Comparison of ENCODE assay signal across 8 cellular contexts in genomic region chr7:127504715-127505114, GRCh38.
A peak's percentile ranks its signal among the peaks of the same experiment; 100 is the strongest.
DNase-seq lines count a peak whose midpoint lies in the region; ATAC-seq, FAIRE-seq and TF ChIP-seq lines count a peak whose summit lies in the region.

No MANE protein-coding gene starts in this region.

- dilution Hi-C loops in IMR-90 (cut with HindIII; ENCODE audit: low sequenced_read_pairs, unreplicated experiment) (no loop called here), keratinocyte (cut with MboI; ENCODE audit: extremely low pct_ligation_motif_present, low sequenced_read_pairs) (no loop called here)

- no peak overlapping the region for H3K56ac ChIP-seq in IMR-90 (ENCODE audit: extremely low read depth, insufficient read depth, low read length)

- H4K20me1 ChIP-seq in IMR-90 (ENCODE audit: insufficient read depth, low read length), result no peaks in the 10 kb centered on the region
- H4K20me1 ChIP-seq in keratinocyte (ENCODE audit: control insufficient read depth, extremely low read depth, insufficient read depth, low read length), result no peaks in the 10 kb centered on the region

- H3K27ac Mint-ChIP-seq in activated T-cell treated with anti-CD3 and anti-CD28 coated beads, Interleukin-2, amount 50 U/mL, for 72 hours, result no peak overlapping the region

- TF ChIP-seq RAD21 in IMR-90 (IDR thresholded peaks at IDR 0.05; ENCODE audit: low read length), result peak; percentile 46

- no peak overlapping the region for H2BK15ac ChIP-seq in IMR-90 (ENCODE audit: low read depth, low read length)

- H2BK5ac ChIP-seq in IMR-90 (ENCODE audit: low read depth, low read length, poor library complexity, severe bottlenecking), result no peak overlapping the region

- no peak; the same call in 1 of the 2 replicates for ATAC-seq in IMR-90 (ENCODE audit: low read depth)
- no peak for ATAC-seq in activated T-cell treated with anti-CD3 and anti-CD28 coated beads, Interleukin-2, amount 50 U/mL, for 72 hours (replicated peaks in 1 of 2)
- ATAC-seq in HG03571 (IDR thresholded peaks at IDR 0.05; ENCODE audit: unreplicated experiment), result no peak
- ATAC-seq in GM19395 (IDR thresholded peaks at IDR 0.05; ENCODE audit: unreplicated experiment), result no peak
- no peak for ATAC-seq in HG02588 (IDR thresholded peaks at IDR 0.05; ENCODE audit: unreplicated experiment)

- H3K36me3 Mint-ChIP-seq in activated T-cell treated with anti-CD3 and anti-CD28 coated beads, Interleukin-2, amount 50 U/mL, for 72 hours (ENCODE audit: insufficient read depth in 2 of 2), result no peaks in the 10 kb centered on the region

- no peak overlapping the region for H2AK9ac ChIP-seq in IMR-90 (replicated peaks; ENCODE audit: low read depth, low read length, poor library complexity)

- H3K4me3 ChIP-seq in IMR-90 (ENCODE audit: insufficient read depth, low read depth, low read length) (no peak overlapping the region), keratinocyte (ENCODE audit: control insufficient read depth in 2 of 3, extremely low read depth in 1 of 3, insufficient read depth in 2 of 3, low read depth in 1 of 3, low read length in 3 of 3) (no peak overlapping the region), sigmoid colon (no peak overlapping the region)

- intact Hi-C loops in IMR-90 (cut with micrococcal nuclease), result loop anchor here (10.0 kb wide), 1 partner anchor 710 kb away; no protein-coding TSS in a partner anchor
- intact Hi-C loops in sigmoid colon (cut with DNase I), result no loop called here

- no peak overlapping the region for H2AK5ac ChIP-seq in IMR-90 (ENCODE audit: low read depth, low read length)

- no peaks in the 10 kb centered on the region for H3K36me3 ChIP-seq in IMR-90 (ENCODE audit: control insufficient read depth, insufficient read depth, low read length)
- no peaks in the 10 kb centered on the region for H3K36me3 ChIP-seq in keratinocyte (ENCODE audit: control insufficient read depth in 2 of 2, extremely low read depth in 1 of 2, insufficient read depth in 2 of 2, low read length in 2 of 2)
- H3K36me3 ChIP-seq in sigmoid colon, result no peaks in the 10 kb centered on the region

- H3K9ac ChIP-seq in IMR-90 (ENCODE audit: low read depth, low read length) (no peak overlapping the region), keratinocyte (ENCODE audit: control insufficient read depth, extremely low read depth, insufficient read depth, low read length) (no peak overlapping the region)

- no peak overlapping the region for H3K4me2 ChIP-seq in IMR-90 (ENCODE audit: low read depth, low read length)
- H3K4me2 ChIP-seq in keratinocyte (ENCODE audit: control insufficient read depth, extremely low read depth, insufficient read depth, low read depth, low read length), result no peak overlapping the region

- POLR2A ChIA-PET in IMR-90 (lab: Charles Lee; ENCODE audit: unreplicated experiment), result no interaction called here

- H4K91ac ChIP-seq in IMR-90 (ENCODE audit: insufficient read depth, low read depth, low read length), result no peak overlapping the region

- H3K27me3 Mint-ChIP-seq in activated T-cell treated with anti-CD3 and anti-CD28 coated beads, Interleukin-2, amount 50 U/mL, for 72 hours (ENCODE audit: low read depth), result peaks cover 29% of the 10 kb centered on the region

- no peak overlapping the region for H3K27ac ChIP-seq in IMR-90 (ENCODE audit: insufficient read depth, low read length)
- no peak overlapping the region for H3K27ac ChIP-seq in keratinocyte (ENCODE audit: control insufficient read depth, insufficient read depth, low read length)
- no peak overlapping the region for H3K27ac ChIP-seq in sigmoid colon

- peak; percentile 30 for DNase-seq in EL
- DNase-seq in IMR-90, result peak; percentile 4
- DNase-seq in activated T-cell treated with anti-CD3 and anti-CD28 coated beads, Interleukin-2, amount 50 U/mL, for 72 hours, result peak; percentile 13 to 20
- no peak for DNase-seq in keratinocyte (ENCODE audit: low read depth, low spot score)
- DNase-seq in sigmoid colon, result no peak

- H3K79me2 ChIP-seq in keratinocyte (ENCODE audit: control insufficient read depth, insufficient read depth, low read length), result no peaks in the 10 kb centered on the region

- H3K23ac ChIP-seq in IMR-90 (ENCODE audit: low read depth, low read length), result no peak overlapping the region

- H2AFZ ChIP-seq in IMR-90 (replicated peaks; ENCODE audit: low read length, poor library complexity) (no peak overlapping the region), keratinocyte (ENCODE audit: control insufficient read depth, low read length) (no peak overlapping the region)

- no peak overlapping the region for H3K14ac ChIP-seq in IMR-90 (replicated peaks; ENCODE audit: low read depth, low read length)

- H3K9me3 Mint-ChIP-seq in activated T-cell treated with anti-CD3 and anti-CD28 coated beads, Interleukin-2, amount 50 U/mL, for 72 hours, result no peaks in the 10 kb centered on the region

- BruUV-seq in IMR-90 (replicated peaks; lab: Mats Ljungman, UMichigan), result no TSS peak

- H3K18ac ChIP-seq in IMR-90 (ENCODE audit: low read depth, low read length), result no peak overlapping the region

- H3K4ac ChIP-seq in IMR-90 (ENCODE audit: low read depth, low read length), result no peak overlapping the region

- no peaks in the 10 kb centered on the region for H3K9me1 ChIP-seq in IMR-90 (ENCODE audit: insufficient read depth, low read length)
- no peaks in the 10 kb centered on the region for H3K9me1 ChIP-seq in keratinocyte (ENCODE audit: control insufficient read depth, extremely low read depth, insufficient read depth, low read length)

- H4K5ac ChIP-seq in IMR-90 (ENCODE audit: low read depth, low read length), result no peak overlapping the region

- no CpG with 5 or more reads among the region's 4 CpGs for WGBS in IMR-90 (ENCODE audit: extremely low coverage in 2 of 2, insufficient read length in 1 of 2), 2 experiments
- 32 to 35% methylated on average over 4 of the region's 4 CpGs for WGBS in sigmoid colon, 2 donors

- no peak overlapping the region for H4K8ac ChIP-seq in IMR-90 (ENCODE audit: low read depth in 2 of 2, low read length in 2 of 2)

- TF ChIP-seq EP300 in sigmoid colon (IDR thresholded peaks at IDR 0.05), result no peak

- in situ Hi-C loops in IMR-90 (cut with MboI; ENCODE audit: low sequenced_read_pairs), result loop anchor here (25.0 kb wide), 1 partner anchor 692 kb away; no protein-coding TSS in a partner anchor

- no peaks in the 10 kb centered on the region for H3K4me1 Mint-ChIP-seq in activated T-cell treated with anti-CD3 and anti-CD28 coated beads, Interleukin-2, amount 50 U/mL, for 72 hours (ENCODE audit: low read depth)

- H3K9me3 ChIP-seq in IMR-90 (ENCODE audit: control insufficient read depth, insufficient read depth, low read length), result no peaks in the 10 kb centered on the region
- no peaks in the 10 kb centered on the region for H3K9me3 ChIP-seq in keratinocyte (ENCODE audit: control insufficient read depth, low read depth, low read length)
- H3K9me3 ChIP-seq in sigmoid colon, result no peaks in the 10 kb centered on the region

- TF ChIP-seq POLR2A in IMR-90 (IDR thresholded peaks at IDR 0.05; ENCODE audit: low read depth, low read length) (no peak), sigmoid colon (IDR thresholded peaks at IDR 0.05) (no peak)

- TF ChIP-seq CTCF in IMR-90 (conservative IDR thresholded peaks at IDR 0.05; ENCODE audit: low read depth, low read length) (peak; percentile 48), keratinocyte (optimal IDR thresholded peaks at IDR 0.05 in 1 of 3, IDR thresholded peaks at IDR 0.05 in 1 of 3, conservative IDR thresholded peaks at IDR 0.05 in 1 of 3; ENCODE audit: extremely low read depth in 1 of 3, insufficient read depth in 2 of 3, low read length in 3 of 3) (peak; percentile 26 to 57 (median 36)), sigmoid colon (IDR thresholded peaks at IDR 0.05) (no peak)

- CTCF ChIA-PET in IMR-90 (lab: Yijun Ruan, JAX), result interaction anchor here (0.7 kb wide), 1 partner anchor 705 kb away, joined by 3 read pairs; no protein-coding TSS in a partner anchor

- no peak for FAIRE-seq in keratinocyte (lab: Jason Lieb, UNC)

- no peaks in the 10 kb centered on the region for H3K27me3 ChIP-seq in IMR-90 (ENCODE audit: control insufficient read depth, insufficient read depth, low read length)
- H3K27me3 ChIP-seq in keratinocyte (ENCODE audit: control insufficient read depth, extremely low read depth, insufficient read depth, low read length), result no peaks in the 10 kb centered on the region
- no peaks in the 10 kb centered on the region for H3K27me3 ChIP-seq in sigmoid colon

- H2BK120ac ChIP-seq in IMR-90 (ENCODE audit: low read depth, low read length), result no peak overlapping the region

- H3K4me3 Mint-ChIP-seq in activated T-cell treated with anti-CD3 and anti-CD28 coated beads, Interleukin-2, amount 50 U/mL, for 72 hours, result no peak overlapping the region

- no peaks in the 10 kb centered on the region for H3K79me1 ChIP-seq in IMR-90 (ENCODE audit: low read depth in 1 of 2, low read length in 2 of 2)

- no peak overlapping the region for H2BK20ac ChIP-seq in IMR-90 (ENCODE audit: low read depth, low read length)

- H3K4me1 ChIP-seq in IMR-90 (ENCODE audit: control insufficient read depth, insufficient read depth, low read length) (no peaks in the 10 kb centered on the region), keratinocyte (ENCODE audit: control insufficient read depth, extremely low read depth, insufficient read depth, low read length) (no peaks in the 10 kb centered on the region), sigmoid colon (no peaks in the 10 kb centered on the region)

TF ChIP-seq in IMR-90, 13 proteins besides CTCF, POLR2A, EP300 and RAD21:
- TF ChIP-seq CHD1 (IDR thresholded peaks at IDR 0.05; ENCODE audit: low read depth, low read length) (no peak), SMC3 (IDR thresholded peaks at IDR 0.05; ENCODE audit: low read depth, low read length) (peak; percentile 38)

Comparison
In these comparisons a context has a peak if more than half of its experiments do, and no peak if none do; other contexts are left out.
1. DNase-seq: peak in EL (single experiment), IMR-90 (single experiment) and activated T-cell treated with anti-CD3 and anti-CD28 coated beads, Interleukin-2, amount 50 U/mL, for 72 hours (2 of 2); none in keratinocyte (single experiment) and sigmoid colon (single experiment).
2. CTCF ChIP-seq: peak in IMR-90 (single experiment) and keratinocyte (3 of 3); none in sigmoid colon (0 of 4).